ENCODE assay signal across 8 cellular contexts in genomic region chr3:58305882-58306661, GRCh38. TPM values are rescaled to one million over a fixed set of nuclear protein-coding genes. Genes with fewer than 3 reads are reported as not detected.
DNase-seq lines count a peak whose midpoint lies in the region; ATAC-seq and TF ChIP-seq lines count a peak whose summit lies in the region.

Gene HTD2 (plus strand): TSS chr3:58306520. CDS start chr3:58317614, 11,094 bp downstream.
Gene RPP14 (plus strand): TSS chr3:58306245. CDS start chr3:58310330, 4,085 bp downstream.

- H3K27ac Mint-ChIP-seq in CD8-positive, alpha-beta memory T cell = peak within 1 kb of the TSS; percentile 99 to 100 (median 100)
- H3K27ac Mint-ChIP-seq in activated CD4-positive, alpha-beta memory T cell treated with anti-CD3 and anti-CD28 coated beads, Interleukin-2, amount 10 ng/mL, durations not matched to agents 7 days and 5 days = peak within 1 kb of the TSS; percentile 98

- peak; percentile 97 to 99 (median 98) for DNase-seq in CD8-positive, alpha-beta memory T cell
- peak; percentile 93 for DNase-seq in HK-2 (ENCODE audit: unreplicated experiment)
- DNase-seq in NCI-H82 treated with DMSO at 0.1 percent for 48 hours (lab: John Stamatoyannopoulos, UW; ENCODE audit: unreplicated experiment) = peak; percentile 70
- peak; percentile 99 for DNase-seq in activated CD4-positive, alpha-beta memory T cell treated with anti-CD3 and anti-CD28 coated beads, Interleukin-2, amount 10 ng/mL, durations not matched to agents 7 days and 5 days
- DNase-seq in dorsolateral prefrontal cortex = peak; percentile 95 to 99 (median 98)
- peak; percentile 98 to 99 (median 98) for DNase-seq in right lobe of liver
- peak; percentile 97 to 99 for DNase-seq in stimulated activated CD4-positive, alpha-beta T cell treated with anti-CD3 and anti-CD28 coated beads, Interleukin-4, amount 100 ng/mL, for 4 hours

- H3K36me3 ChIP-seq in CD8-positive, alpha-beta memory T cell (ENCODE audit: insufficient read depth, low read length) = peaks cover 2% of the 10 kb centered on the region
- H3K36me3 ChIP-seq in right lobe of liver = peaks cover 0 to 14% (median 4%) of the 10 kb centered on the region in 4 donors

- CTCF ChIA-PET in CD8-positive, alpha-beta memory T cell (lab: Charles Lee) = interaction anchor here (0.7 to 5.2 kb wide), 43 partner anchors 10 to 755 kb away, joined by 3 to 69 read pairs (median 5); partner anchors contain the start of genes ABHD6, FLNB, KCTD6 and PDHB
- CTCF ChIA-PET in activated CD4-positive, alpha-beta memory T cell treated with anti-CD3 and anti-CD28 coated beads, Interleukin-2, amount 10 ng/mL, durations not matched to agents 7 days and 5 days (lab: Charles Lee) = interaction anchor here (0.6 to 4.7 kb wide), 80 partner anchors 11 to 1712 kb away, joined by 3 to 50 read pairs (median 5); partner anchors contain the start of genes ABHD6, FLNB, KCTD6 and PDHB

- no peaks in the 10 kb centered on the region for H3K9me3 ChIP-seq in CD8-positive, alpha-beta memory T cell (ENCODE audit: low read length)
- H3K9me3 ChIP-seq in right lobe of liver = no peaks in the 10 kb centered on the region

- peaks cover 25% of the 10 kb centered on the region for H3K4me1 ChIP-seq in CD8-positive, alpha-beta memory T cell (ENCODE audit: insufficient read depth, low read length)
- peaks cover 0 to 21% (median 12%) of the 10 kb centered on the region in 4 donors for H3K4me1 ChIP-seq in right lobe of liver

- 9% methylated on average over 29 of the region's 71 CpGs for WGBS in right lobe of liver (ENCODE audit: insufficient coverage, low coverage, low lambda C conversion rate, missing lambda C conversion rate)

- H3K36me3 Mint-ChIP-seq in CD8-positive, alpha-beta memory T cell = peaks cover 3 to 28% (median 4%) of the 10 kb centered on the region in 3 donors
- peaks cover 22% of the 10 kb centered on the region for H3K36me3 Mint-ChIP-seq in activated CD4-positive, alpha-beta memory T cell treated with anti-CD3 and anti-CD28 coated beads, Interleukin-2, amount 10 ng/mL, durations not matched to agents 7 days and 5 days (ENCODE audit: low read depth)

- H3K27me3 Mint-ChIP-seq in CD8-positive, alpha-beta memory T cell = peaks cover 13 to 19% of the 10 kb centered on the region in 2 donors
- peaks cover 6% of the 10 kb centered on the region for H3K27me3 Mint-ChIP-seq in activated CD4-positive, alpha-beta memory T cell treated with anti-CD3 and anti-CD28 coated beads, Interleukin-2, amount 10 ng/mL, durations not matched to agents 7 days and 5 days

- POLR2A ChIA-PET in CD8-positive, alpha-beta memory T cell (lab: Charles Lee) = interaction anchor here (0.6 to 1.8 kb wide), 7 partner anchors 27 to 709 kb away, joined by 3 to 12 read pairs (median 4); partner anchors contain the start of genes ARF4, KCTD6 and PDHB
- POLR2A ChIA-PET in activated CD4-positive, alpha-beta memory T cell treated with anti-CD3 and anti-CD28 coated beads, Interleukin-2, amount 10 ng/mL, durations not matched to agents 7 days and 5 days (lab: Charles Lee) = interaction anchor here (0.6 to 2.9 kb wide), 28 partner anchors 10 to 1389 kb away, joined by 3 to 38 read pairs (median 5); partner anchors contain the start of genes ABHD6, ARF4, FLNB and KCTD6

- peaks cover 0 to 10% (median 3%) of the 10 kb centered on the region in 5 donors for H3K9me3 Mint-ChIP-seq in CD8-positive, alpha-beta memory T cell
- no peaks in the 10 kb centered on the region for H3K9me3 Mint-ChIP-seq in activated CD4-positive, alpha-beta memory T cell treated with anti-CD3 and anti-CD28 coated beads, Interleukin-2, amount 10 ng/mL, durations not matched to agents 7 days and 5 days

- TF ChIP-seq CTCF in dorsolateral prefrontal cortex (IDR thresholded peaks at IDR 0.05 in 54 of 56, conservative IDR thresholded peaks at IDR 0.05 in 2 of 56; ENCODE audit: low read depth in 1 of 56, partially characterized antibody in 56 of 56) (peak; percentile 94 to 100 (median 98)), right lobe of liver (IDR thresholded peaks at IDR 0.05) (peak; percentile 96 to 99 (median 98))

- H3K4me3 Mint-ChIP-seq in CD8-positive, alpha-beta memory T cell = peak within 1 kb of the TSS; percentile 90 to 100 (median 99)
- peak within 1 kb of the TSS; percentile 94 for H3K4me3 Mint-ChIP-seq in activated CD4-positive, alpha-beta memory T cell treated with anti-CD3 and anti-CD28 coated beads, Interleukin-2, amount 10 ng/mL, durations not matched to agents 7 days and 5 days

- peaks cover 3% of the 10 kb centered on the region for H3K27me3 ChIP-seq in CD8-positive, alpha-beta memory T cell (ENCODE audit: insufficient read depth, low read length, poor library complexity, severe bottlenecking)
- H3K27me3 ChIP-seq in dorsolateral prefrontal cortex (no peaks in the 10 kb centered on the region), right lobe of liver (no peaks in the 10 kb centered on the region)

- H3K27ac ChIP-seq in CD8-positive, alpha-beta memory T cell (ENCODE audit: low read depth, low read length) = peak within 1 kb of the TSS; percentile 97
- peak within 1 kb of the TSS; percentile 83 to 100 (median 99) for H3K27ac ChIP-seq in dorsolateral prefrontal cortex
- peak within 1 kb of the TSS; percentile 96 to 98 (median 97) for H3K27ac ChIP-seq in right lobe of liver

- ATAC-seq in GM19452 (IDR thresholded peaks at IDR 0.05; ENCODE audit: unreplicated experiment) (peak; percentile 93), right lobe of liver (peak; percentile 90 to 95 (median 94))

- peak; percentile 83 for TF ChIP-seq POLR2A in right lobe of liver (IDR thresholded peaks at IDR 0.05)

- intact Hi-C loops in dorsolateral prefrontal cortex (cut with DNase I) (loop anchor here (1.0 to 5.0 kb wide), 6 partner anchors 27 to 326 kb away; partner anchors contain the start of genes KCTD6 (in 2 of the 2) and PXK (in 1 of the 2)), right lobe of liver (cut with DNase I) (loop anchor here in 1 of 2 donors (10.0 kb wide), 1 partner anchor 301 kb away; the partner anchor contains the start of gene FLNB)

- H3K4me3 ChIP-seq in CD8-positive, alpha-beta memory T cell (ENCODE audit: low read length) = peak within 1 kb of the TSS; percentile 99
- peak within 1 kb of the TSS; percentile 59 to 98 (median 86) for H3K4me3 ChIP-seq in dorsolateral prefrontal cortex
- peak within 1 kb of the TSS; percentile 57 to 96 (median 68) for H3K4me3 ChIP-seq in right lobe of liver

- peaks cover 35 to 46% (median 39%) of the 10 kb centered on the region in 3 donors for H3K4me1 Mint-ChIP-seq in CD8-positive, alpha-beta memory T cell
- peaks cover 37% of the 10 kb centered on the region for H3K4me1 Mint-ChIP-seq in activated CD4-positive, alpha-beta memory T cell treated with anti-CD3 and anti-CD28 coated beads, Interleukin-2, amount 10 ng/mL, durations not matched to agents 7 days and 5 days

RNA-seq across cellular contexts. Expression of gene HTD2, which starts in this region (rescaled TPM):
- 10 to 100 TPM; 12.4 to 14.6 TPM for total RNA-seq in CD8-positive, alpha-beta memory T cell
- 29.6 TPM for polyA plus RNA-seq in CD8-positive, alpha-beta memory T cell
- total RNA-seq in activated CD4-positive, alpha-beta memory T cell treated with anti-CD3 and anti-CD28 coated beads, Interleukin-2, amount 10 ng/mL, durations not matched to agents 7 days and 5 days = 1 to 10 TPM; 6.3 to 8.5 TPM
- 10 to 100 TPM in 85 of 120 experiments, 1 to 10 TPM in 35; 5.0 to 23.1 (median 11.3) TPM for total RNA-seq in dorsolateral prefrontal cortex
- total RNA-seq in right lobe of liver = 1 to 10 TPM; 6.1 to 9.9 (median 8.5) TPM

RNA-seq across cellular contexts. Expression of gene RPP14, which starts in this region (rescaled TPM):
- total RNA-seq in CD8-positive, alpha-beta memory T cell = 10 to 100 TPM; 22.7 to 24.5 TPM
- polyA plus RNA-seq in CD8-positive, alpha-beta memory T cell = 6.3 TPM
- 10 to 100 TPM; 10.7 to 11.2 TPM for total RNA-seq in activated CD4-positive, alpha-beta memory T cell treated with anti-CD3 and anti-CD28 coated beads, Interleukin-2, amount 10 ng/mL, durations not matched to agents 7 days and 5 days
- total RNA-seq in dorsolateral prefrontal cortex (10 to 100 TPM; 10.7 to 30.0 (median 19.1) TPM), right lobe of liver (10 to 100 TPM in 4 of 6 experiments, 1 to 10 TPM in 2; 7.9 to 12.6 (median 10.6) TPM)

Comparison
In these comparisons a context has a peak if more than half of its experiments do, and no peak if none do; other contexts are left out.
1. Peak in every context shown above with its lines: DNase-seq, ATAC-seq, H3K4me3 ChIP-seq and H3K27ac ChIP-seq.